In genomic region chr11:57711414-57712255, GRCh38 we compare ENCODE assay signal across 8 cellular contexts.
DNase-seq lines count a peak whose midpoint lies in the region; ATAC-seq and TF ChIP-seq lines count a peak whose summit lies in the region.

Gene MED19, minus strand, starts transcription at chr11:57712215. Its CDS starts 36 bp downstream, at chr11:57712179.

- no peaks in the 10 kb centered on the region for H3K9me2 ChIP-seq in OCI-LY1 (ENCODE audit: low read depth, low read length)

- H3K27me3 ChIP-seq in OCI-LY1 (ENCODE audit: insufficient read depth, low read length) (no peaks in the 10 kb centered on the region), muscle layer of duodenum (ENCODE audit: low read depth, low read length) (no peaks in the 10 kb centered on the region)

- H4K20me1 ChIP-seq in OCI-LY1 (ENCODE audit: insufficient read depth, low read length), result no peaks in the 10 kb centered on the region

- no peaks in the 10 kb centered on the region; the same call in 1 of the 2 replicates for H3F3A ChIP-seq in OCI-LY1 (ENCODE audit: insufficient read depth, low read length)

- H3K36me3 ChIP-seq in OCI-LY1 (ENCODE audit: insufficient read depth, low read length), result peaks cover 19% of the 10 kb centered on the region
- no peaks in the 10 kb centered on the region for H3K36me3 ChIP-seq in muscle layer of duodenum (ENCODE audit: control insufficient read depth in 1 of 2, insufficient read depth in 2 of 2, low read length in 2 of 2)

- peak within 1 kb of the TSS; percentile 74 for H3K4me2 ChIP-seq in OCI-LY1 (ENCODE audit: low read length)

- DNase-seq in COLO829 (ENCODE audit: low spot score), result peak; percentile 63
- DNase-seq in HUDEP-2 (lab: John Stamatoyannopoulos, UW; ENCODE audit: unreplicated experiment in 76 of 76), result peak in 54 of 76 experiments; percentile 10 to 84 (median 66)
- peak; percentile 82 for DNase-seq in activated CD8-positive, alpha-beta memory T cell treated with anti-CD3 and anti-CD28 coated beads, Interleukin-2, amount 50 U/mL, for 48 hours
- DNase-seq in epithelial cell of esophagus (ENCODE audit: low read depth), result peak; percentile 99
- peak; percentile 51 for DNase-seq in stimulated activated CD8-positive, alpha-beta memory T cell treated with anti-CD3 and anti-CD28 coated beads, Interleukin-7, amount 100 ng/mL, for 24 hours (ENCODE audit: low read depth)

- peak within 1 kb of the TSS; percentile 98 for H3K9ac ChIP-seq in OCI-LY1 (ENCODE audit: low read length)

- H3K4me3 ChIP-seq in OCI-LY1 (ENCODE audit: low read depth, low read length, poor library complexity, severe bottlenecking), result peak within 1 kb of the TSS; percentile 98
- peak within 1 kb of the TSS; percentile 100 for H3K4me3 ChIP-seq in epithelial cell of esophagus (ENCODE audit: low read length)
- H3K4me3 ChIP-seq in muscle layer of duodenum (ENCODE audit: low read depth in 1 of 2, low read length in 2 of 2), result peak within 1 kb of the TSS; percentile 97 to 99

- H3K4me1 ChIP-seq in OCI-LY1 (ENCODE audit: insufficient read depth, low read length, severe bottlenecking), result peaks cover 28% of the 10 kb centered on the region
- peaks cover 19 to 35% of the 10 kb centered on the region in 2 donors for H3K4me1 ChIP-seq in muscle layer of duodenum (ENCODE audit: control insufficient read depth in 1 of 2, insufficient read depth in 2 of 2, low read length in 2 of 2)

- peak; percentile 44 for ATAC-seq in GM21381 (IDR thresholded peaks at IDR 0.05; ENCODE audit: unreplicated experiment)

- H3K27ac ChIP-seq in OCI-LY1 (ENCODE audit: low read depth, low read length, poor library complexity, severe bottlenecking) (peak within 1 kb of the TSS; percentile 78), muscle layer of duodenum (ENCODE audit: low read length) (peak within 1 kb of the TSS; percentile 88)

- H3K9me3 ChIP-seq in OCI-LY1 (ENCODE audit: low read length) (no peaks in the 10 kb centered on the region), muscle layer of duodenum (ENCODE audit: control insufficient read depth in 1 of 2, low read length in 2 of 2) (no peaks in the 10 kb centered on the region)

- TF ChIP-seq CTCF in OCI-LY1 (IDR thresholded peaks at IDR 0.05; ENCODE audit: low read length) (no peak), epithelial cell of esophagus (IDR thresholded peaks at IDR 0.05; ENCODE audit: insufficient read depth, low read depth, low read length, missing control alignments) (no peak)

- no peak within 1 kb of the TSS for H2AFZ ChIP-seq in OCI-LY1 (ENCODE audit: low read length)

- peaks cover 27% of the 10 kb centered on the region for H3K79me2 ChIP-seq in OCI-LY1 (ENCODE audit: insufficient read depth, low read length)

Comparison
In these comparisons a context has a peak if more than half of its experiments do, and no peak if none do; other contexts are left out.
1. Peak in every context shown above with its lines: DNase-seq, ATAC-seq, H3K4me3 ChIP-seq and H3K27ac ChIP-seq.